9 cellular contexts compared by ENCODE assay signal in genomic region chr17:78316115-78316866, GRCh38. TPM values are rescaled to one million over a fixed set of nuclear protein-coding genes. Genes with fewer than 3 reads are reported as not detected.
DNase-seq lines count a peak whose midpoint lies in the region; ATAC-seq, FAIRE-seq and TF ChIP-seq lines count a peak whose summit lies in the region.
"Had no signal": no experiment of that assay in that cellular context is flagged by ENCODE, and none has a peak within 500 bp of the region (broad histone marks: within the 10 kb centered on the region; RNA-seq: fewer than 3 reads in every experiment).

No MANE protein-coding gene starts in this region.

- no peak for ATAC-seq in activated T-cell treated with anti-CD3 and anti-CD28 coated beads, Interleukin-2, amount 50 U/mL, for 72 hours (replicated peaks in 1 of 2)
- ATAC-seq in K562 (no peak), HG03159 (IDR thresholded peaks at IDR 0.05; ENCODE audit: unreplicated experiment) (no peak)

- peak overlapping the region; percentile 100 for H4K91ac ChIP-seq in mesenchymal stem cell (ENCODE audit: low read length)

- H3K27ac ChIP-seq in K562 (ENCODE audit: extremely low read depth, low read depth, low read length) (peak overlapping the region; percentile 26), mesenchymal stem cell (ENCODE audit: low read length, poor library complexity, severe bottlenecking) (peak overlapping the region; percentile 99), thyroid gland (peak overlapping the region; percentile 83 to 92 (median 90))

- no peaks in the 10 kb centered on the region for H3K79me2 ChIP-seq in K562 (ENCODE audit: control insufficient read depth, insufficient read depth, low read length)

- TF ChIP-seq RAD21 in K562 (CRISPR knock-in tag; conservative IDR thresholded peaks at IDR 0.05 in 1 of 2, IDR thresholded peaks at IDR 0.05 in 1 of 2), result no peak

- CTCF ChIA-PET in K562 (lab: Yijun Ruan, JAX; ENCODE audit: low intra/inter-chr PET ratio), result interaction anchor here (0.6 kb wide), 1 partner anchor 61 kb away, joined by 3 read pairs; no protein-coding TSS in a partner anchor

- peak overlapping the region; percentile 68 for H3K4me2 ChIP-seq in K562 (ENCODE audit: insufficient read depth, low read length)
- peak overlapping the region; percentile 62 for H3K4me2 ChIP-seq in mesenchymal stem cell (ENCODE audit: low read length, poor library complexity, severe bottlenecking)

- FAIRE-seq in K562 (lab: Jason Lieb, UNC), result no peak
- FAIRE-seq: islet of Langerhans had no signal

- H3K27ac Mint-ChIP-seq in activated T-cell treated with anti-CD3 and anti-CD28 coated beads, Interleukin-2, amount 50 U/mL, for 72 hours, result peak overlapping the region; percentile 70

- WGBS in K562 (ENCODE audit: insufficient coverage, low coverage, missing lambda C conversion rate), result 37% methylated on average over 21 of the region's 22 CpGs
- 45% methylated on average over 22 of the region's 22 CpGs for WGBS in mesenchymal stem cell
- WGBS in thyroid gland, 2 donors, result 87 to 88% methylated on average over 22 of the region's 22 CpGs

- peak overlapping the region; percentile 97 to 99 for H3K18ac ChIP-seq in mesenchymal stem cell (ENCODE audit: low read depth in 1 of 2, low read length in 2 of 2)

- H3K9me3 ChIP-seq in K562 (replicated peaks; ENCODE audit: control insufficient read depth, insufficient read depth, low read depth, low read length) (no peaks in the 10 kb centered on the region), mesenchymal stem cell (ENCODE audit: control insufficient read depth, low read length) (no peaks in the 10 kb centered on the region), thyroid gland (no peaks in the 10 kb centered on the region)

- H3K4me3 ChIP-seq in K562 (no peak overlapping the region), mesenchymal stem cell (ENCODE audit: insufficient read depth in 1 of 2, low read depth in 1 of 2, low read length in 2 of 2) (peak overlapping the region in 1 of 2 experiments; percentile 59), thyroid gland (replicated peaks in 1 of 3) (no peak overlapping the region)

- H2AK5ac ChIP-seq in mesenchymal stem cell (ENCODE audit: low read length, severe bottlenecking), result peak overlapping the region; percentile 99

- H3K4me3 Mint-ChIP-seq in activated T-cell treated with anti-CD3 and anti-CD28 coated beads, Interleukin-2, amount 50 U/mL, for 72 hours, result peak overlapping the region; percentile 63 to 77

- H3K9me3 Mint-ChIP-seq in activated T-cell treated with anti-CD3 and anti-CD28 coated beads, Interleukin-2, amount 50 U/mL, for 72 hours, result no peaks in the 10 kb centered on the region

- H3K23ac ChIP-seq in mesenchymal stem cell (ENCODE audit: low read length in 2 of 2), result peak overlapping the region; percentile 53 to 93

- peak overlapping the region; percentile 93 to 96 for H3K4ac ChIP-seq in mesenchymal stem cell (ENCODE audit: low read depth in 1 of 2, low read length in 2 of 2)

- H3K9ac ChIP-seq in K562 (ENCODE audit: insufficient read depth in 1 of 2, low read depth in 2 of 2, low read length in 2 of 2) (peak overlapping the region; percentile 48 to 86; a peak in 3 of 4 replicates), mesenchymal stem cell (ENCODE audit: low read length) (peak overlapping the region; percentile 87)

- H3K14ac ChIP-seq in mesenchymal stem cell (ENCODE audit: low read length in 2 of 2), result peak overlapping the region; percentile 8 to 98

- H2BK5ac ChIP-seq in mesenchymal stem cell (ENCODE audit: low read depth, low read length, poor library complexity, severe bottlenecking), result peak overlapping the region; percentile 90

- H3K4me1 Mint-ChIP-seq in activated T-cell treated with anti-CD3 and anti-CD28 coated beads, Interleukin-2, amount 50 U/mL, for 72 hours (ENCODE audit: low read depth), result peaks cover 48% of the 10 kb centered on the region

- no peaks in the 10 kb centered on the region for H3K36me3 Mint-ChIP-seq in activated T-cell treated with anti-CD3 and anti-CD28 coated beads, Interleukin-2, amount 50 U/mL, for 72 hours (ENCODE audit: insufficient read depth in 2 of 2)

- H4K20me1 ChIP-seq in K562 (replicated peaks; ENCODE audit: control insufficient read depth, insufficient read depth, low read length), result no peaks in the 10 kb centered on the region

- TF ChIP-seq CTCF in K562 (IDR thresholded peaks at IDR 0.05 in 2 of 3, conservative IDR thresholded peaks at IDR 0.05 in 1 of 3; ENCODE audit: insufficient read depth in 2 of 3, low read depth in 1 of 3, low read length in 3 of 3) (no peak), thyroid gland (IDR thresholded peaks at IDR 0.05) (no peak)

- H3K27me3 ChIP-seq in K562 (ENCODE audit: control insufficient read depth in 2 of 2, insufficient read depth in 2 of 2, low read length in 2 of 2) (no peaks in the 10 kb centered on the region), mesenchymal stem cell (ENCODE audit: control insufficient read depth in 1 of 2, insufficient read depth in 1 of 2, low read length in 2 of 2) (no peaks in the 10 kb centered on the region), thyroid gland (no peaks in the 10 kb centered on the region)

- POLR2A ChIA-PET in K562 (lab: Yijun Ruan, JAX), result interaction anchor here (0.6 to 2.0 kb wide), 5 partner anchors 13 to 682 kb away, joined by 3 to 7 read pairs (median 3); no protein-coding TSS in a partner anchor

- peak overlapping the region; percentile 98 to 100 for H2BK12ac ChIP-seq in mesenchymal stem cell (ENCODE audit: low read length in 2 of 2)

- no TSS peak for BruUV-seq in K562 (replicated peaks; lab: Mats Ljungman, UMichigan)

- intact Hi-C loops in K562 (cut with micrococcal nuclease) (no loop called here), thyroid gland (cut with DNase I) (no loop called here)

- peak overlapping the region; percentile 99 for H2BK15ac ChIP-seq in mesenchymal stem cell (ENCODE audit: low read depth, poor library complexity, severe bottlenecking)

- peak overlapping the region; percentile 92 for H2BK120ac ChIP-seq in mesenchymal stem cell (ENCODE audit: low read depth, low read length)

- no peak for TF ChIP-seq POLR2A in K562 (conservative IDR thresholded peaks at IDR 0.05)
- TF ChIP-seq POLR2A in thyroid gland (IDR thresholded peaks at IDR 0.05), result no peak

- H3K36me3 ChIP-seq in K562 (ENCODE audit: control insufficient read depth, insufficient read depth, low read length) (no peaks in the 10 kb centered on the region), mesenchymal stem cell (ENCODE audit: control insufficient read depth in 1 of 2, insufficient read depth in 2 of 2, low read depth in 1 of 2, low read length in 2 of 2) (no peaks in the 10 kb centered on the region), thyroid gland (no peaks in the 10 kb centered on the region)

- no peaks in the 10 kb centered on the region for H3K79me1 ChIP-seq in mesenchymal stem cell (replicated peaks; ENCODE audit: low read length, poor library complexity, severe bottlenecking)

- DNase-seq in activated T-cell treated with anti-CD3 and anti-CD28 coated beads, Interleukin-2, amount 50 U/mL, for 72 hours, result no peak
- no peak for DNase-seq in activated T-cell treated with anti-CD3 and anti-CD28 coated beads for 4 hours
- DNase-seq in K562 (ENCODE audit: extremely low read depth in 1 of 4, low spot score in 3 of 4), result peak in 2 of 4 experiments; percentile 63
- DNase-seq in mesenchymal stem cell, result no peak
- no peak for DNase-seq in thyroid gland
- DNase-seq in putamen (ENCODE audit: low spot score), result no peak
- no peak for DNase-seq in RKO (ENCODE audit: low spot score)

- peak overlapping the region; percentile 97 for H4K8ac ChIP-seq in mesenchymal stem cell (ENCODE audit: low read length)

- in situ Hi-C loops in K562 (cut with MboI), result no loop called here

- no peak for TF ChIP-seq EP300 in K562 (IDR thresholded peaks at IDR 0.05; ENCODE audit: low read length)

- peak overlapping the region; percentile 80 for H2AFZ ChIP-seq in K562 (ENCODE audit: low read depth, low read length)
- H2AFZ ChIP-seq in mesenchymal stem cell (ENCODE audit: low read depth, low read length), result no peak overlapping the region

- H3K9me1 ChIP-seq in K562 (ENCODE audit: control insufficient read depth, insufficient read depth, low read length), result no peaks in the 10 kb centered on the region

- H3K27me3 Mint-ChIP-seq in activated T-cell treated with anti-CD3 and anti-CD28 coated beads, Interleukin-2, amount 50 U/mL, for 72 hours (ENCODE audit: low read depth), result no peaks in the 10 kb centered on the region

- H3K4me1 ChIP-seq in K562 (replicated peaks in 1 of 2; ENCODE audit: control insufficient read depth in 2 of 2, insufficient read depth in 2 of 2, low read length in 2 of 2) (peaks cover 37 to 56% of the 10 kb centered on the region in 2 experiments), mesenchymal stem cell (ENCODE audit: control insufficient read depth, insufficient read depth, low read depth, low read length) (peaks cover 41% of the 10 kb centered on the region), thyroid gland (peaks cover 38 to 47% of the 10 kb centered on the region in 2 donors)

TF ChIP-seq in K562, 482 proteins besides CTCF, POLR2A, EP300 and RAD21 (continues in another document):
- TF ChIP-seq KHSRP (IDR thresholded peaks at IDR 0.05) (no peak), GABPA (tag; conservative IDR thresholded peaks at IDR 0.05; ENCODE audit: low read depth) (0 out of 2 replicates have a peak, but pooled peaks have one; percentile 5), ZNF212 (CRISPR knock-in tag; IDR thresholded peaks at IDR 0.05) (no peak)

RNA-seq across cellular contexts. Expression of gene SOCS3, which starts 43.6 kb away (rescaled TPM):
- total RNA-seq in activated T-cell treated with anti-CD3 and anti-CD28 coated beads, Interleukin-2, amount 50 U/mL, for 72 hours, result 100 to 1,000 TPM; 164 to 212 TPM
- 20.8 and 58.5 TPM in 2 replicates for total RNA-seq in K562 (2011; cell fraction: chromatin; rRNA removed; ENCODE audit: low replicate concordance)
- 62.9 and 64.2 TPM in 2 replicates for total RNA-seq in K562 (2011; cell fraction: nucleolus; rRNA removed)
- 32.2 and 39.5 TPM in 2 replicates for total RNA-seq in K562 (2011; cell fraction: nucleoplasm; rRNA removed)
- total RNA-seq in K562 (2014; rRNA removed) (37.3 and 38.9 TPM in 2 replicates), K562 (2014; rRNA removed; fragmentation: Illumina TruSeq; extraction: Trizol) (13.7 and 14.4 TPM in 2 replicates), K562 (2015; rRNA removed; fragmentation: Illumina TruSeq; extraction: Trizol) (10.9 and 12.3 TPM in 2 replicates), K562 (2021) (30.7 and 36.8 TPM in 2 replicates), thyroid gland (100 to 1,000 TPM in 1 of 4 donors, 10 to 100 TPM in 2, 1 to 10 TPM in 1; 9.2 to 110 (median 33.3) TPM)
- polyA plus RNA-seq in K562 (2011; rRNA removed) (12.7 and 17.9 TPM in 2 replicates), K562 (2014; fragmentation: Illumina TruSeq; extraction: Trizol) (12.5 and 19.4 TPM in 2 replicates), K562 (2014; fragmentation: Nextera tagmentation; extraction: Ambion mirVana) (under 1 TPM; 0.56 to 0.92 TPM), K562 (2014; rRNA removed) (17.5 and 21.9 TPM in 2 replicates)
- 12.3 and 31.5 TPM in 2 replicates for polyA plus RNA-seq in K562 (2011; cell fraction: cytosol; rRNA removed)
- 26.9 and 59.7 TPM in 2 replicates for polyA plus RNA-seq in K562 (2011; cell fraction: nucleus; rRNA removed)
- polyA plus RNA-seq in K562 (2012), result 8.8 and 9.6 TPM in 2 replicates
- 12.4 and 23.2 TPM in 2 replicates for polyA minus RNA-seq in K562 (2011; rRNA and poly(A)+ RNA removed)
- polyA minus RNA-seq in K562 (2011; cell fraction: cytosol; rRNA and poly(A)+ RNA removed), result 22.2 and 30.9 TPM in 2 replicates
- 23.3 and 27.7 TPM in 2 replicates for polyA minus RNA-seq in K562 (2011; cell fraction: nucleus; rRNA and poly(A)+ RNA removed)
- polyA plus RNA-seq in mesenchymal stem cell (2013, experiment 1 of 2), result 64.5 TPM
- 62.3 TPM for polyA plus RNA-seq in mesenchymal stem cell (2013, experiment 2 of 2)

Comparison
In these comparisons a context has a peak if more than half of its experiments do, and no peak if none do; other contexts are left out.
1. H3K27ac ChIP-seq: peak in every context shown above with its lines; median percentile 99 in mesenchymal stem cell; 90 in thyroid gland; 26 in K562.